Comparison of ENCODE assay signal across 12 cellular contexts in the genomic region with DNA sequence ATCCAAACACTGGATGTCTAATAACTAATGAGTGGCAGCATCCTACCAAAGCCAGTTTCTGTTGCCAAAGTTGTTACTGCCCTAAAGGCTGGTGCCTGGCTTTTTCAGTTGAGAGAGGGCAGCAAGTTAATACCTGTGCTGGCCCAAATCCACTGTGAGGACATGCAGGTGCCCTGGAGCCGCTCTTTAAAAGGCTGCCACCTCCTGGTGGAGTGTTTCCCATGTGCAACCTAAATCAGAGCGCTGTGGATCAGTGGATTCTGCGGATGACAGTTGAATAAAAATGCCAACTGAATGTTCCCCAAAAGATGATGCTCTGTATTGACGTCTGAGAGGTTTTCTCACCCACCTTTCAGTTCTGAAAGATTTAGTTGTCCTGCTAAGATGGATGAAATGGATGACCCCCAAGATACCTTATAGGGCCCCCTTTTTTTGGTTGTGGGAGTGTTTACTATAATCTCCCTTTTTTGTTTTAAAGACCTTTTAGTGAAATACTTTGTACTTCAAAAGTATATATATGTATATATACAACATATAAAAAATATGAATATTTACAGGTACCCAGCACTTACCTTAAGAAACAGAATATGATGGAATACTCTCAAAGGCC.
A peak's percentile ranks its signal among the peaks of the same experiment; 100 is the strongest.
DNase-seq lines count a peak whose midpoint lies in the region; ATAC-seq and TF ChIP-seq lines count a peak whose summit lies in the region.
"Had no signal": no experiment of that assay in that cellular context is flagged by ENCODE, and none has a peak within 500 bp of the region (broad histone marks: within the 10 kb centered on the region; RNA-seq: fewer than 3 reads in every experiment).

No MANE protein-coding gene starts in this region.

- DNase-seq in activated naive CD4-positive, alpha-beta T cell treated with anti-CD3 and anti-CD28 coated beads, Interleukin-2, amount 10 ng/mL, durations not matched to agents 7 days and 5 days = peak; percentile 52
- no peak for DNase-seq in activated naive CD4-positive, alpha-beta T cell treated with Interleukin-2 at 50 U/mL for 16 hours
- peak; percentile 71 for DNase-seq in NCI-H748 (lab: John Stamatoyannopoulos, UW; ENCODE audit: unreplicated experiment)
- DNase-seq in smooth muscle cell (lab: John Stamatoyannopoulos, UW; ENCODE audit: unreplicated experiment) = no peak
- no peak for DNase-seq in MV-4-11 (lab: John Stamatoyannopoulos, UW)
- DNase-seq in 8988T = no peak
- DNase-seq: activated B cell treated with CpG ODN at 0.5 μM for 24 hours; activated naive CD4-positive, alpha-beta T cell treated with anti-CD3 and anti-CD28 coated beads, Interleukin-2, amount 50 U/mL, for 16 hours; effector CD4-positive, alpha-beta T cell; sigmoid colon had no signal

- no peaks in the 10 kb centered on the region for H3K9me3 ChIP-seq in smooth muscle cell (replicated peaks; ENCODE audit: low read depth)
- H3K9me3 ChIP-seq: sigmoid colon had no signal

- peaks cover 8% of the 10 kb centered on the region for H3F3A ChIP-seq in smooth muscle cell (ENCODE audit: low read depth)

- H4K20me1 ChIP-seq in smooth muscle cell (ENCODE audit: low read depth) = peaks cover 4% of the 10 kb centered on the region

- H3K36me3 ChIP-seq in smooth muscle cell (ENCODE audit: low read depth) = no peaks in the 10 kb centered on the region
- H3K36me3 ChIP-seq: sigmoid colon had no signal

- no peak overlapping the region for H3K4me3 Mint-ChIP-seq in activated naive CD4-positive, alpha-beta T cell treated with anti-CD3 and anti-CD28 coated beads, Interleukin-2, amount 10 ng/mL, durations not matched to agents 7 days and 5 days
- H3K4me3 Mint-ChIP-seq: activated B cell treated with CpG ODN at 0.5 μM for 24 hours had no signal

- no peak overlapping the region for H2AFZ ChIP-seq in smooth muscle cell (ENCODE audit: low read depth)

- H3K27ac Mint-ChIP-seq in activated naive CD4-positive, alpha-beta T cell treated with anti-CD3 and anti-CD28 coated beads, Interleukin-2, amount 10 ng/mL, durations not matched to agents 7 days and 5 days = no peak overlapping the region
- H3K27ac Mint-ChIP-seq: activated B cell treated with CpG ODN at 0.5 μM for 24 hours had no signal

- no peaks in the 10 kb centered on the region for H3K36me3 Mint-ChIP-seq in activated naive CD4-positive, alpha-beta T cell treated with anti-CD3 and anti-CD28 coated beads, Interleukin-2, amount 10 ng/mL, durations not matched to agents 7 days and 5 days

- CTCF ChIA-PET in activated naive CD4-positive, alpha-beta T cell treated with anti-CD3 and anti-CD28 coated beads, Interleukin-2, amount 10 ng/mL, durations not matched to agents 7 days and 5 days (lab: Charles Lee) = no interaction called here

- WGBS in smooth muscle cell (ENCODE audit: low lambda C conversion rate) = 55% methylated on average over 4 of the region's 4 CpGs

- no peak overlapping the region for H3K9ac ChIP-seq in smooth muscle cell (ENCODE audit: low read depth)

- no peaks in the 10 kb centered on the region for H3K79me2 ChIP-seq in smooth muscle cell (ENCODE audit: low read depth)

- H3K4me1 Mint-ChIP-seq in activated naive CD4-positive, alpha-beta T cell treated with anti-CD3 and anti-CD28 coated beads, Interleukin-2, amount 10 ng/mL, durations not matched to agents 7 days and 5 days = no peaks in the 10 kb centered on the region
- H3K4me1 Mint-ChIP-seq: activated B cell treated with CpG ODN at 0.5 μM for 24 hours had no signal

- H3K4me2 ChIP-seq in smooth muscle cell = no peak overlapping the region

- no peaks in the 10 kb centered on the region for H3K9me3 Mint-ChIP-seq in activated naive CD4-positive, alpha-beta T cell treated with anti-CD3 and anti-CD28 coated beads, Interleukin-2, amount 10 ng/mL, durations not matched to agents 7 days and 5 days
- H3K9me3 Mint-ChIP-seq: activated B cell treated with CpG ODN at 0.5 μM for 24 hours had no signal

- ATAC-seq in esophagus mucosa (peak; percentile 64), GM18502 (IDR thresholded peaks at IDR 0.05; ENCODE audit: poor library complexity, unreplicated experiment) (no peak)

- peaks cover 46% of the 10 kb centered on the region for H3K27me3 Mint-ChIP-seq in activated naive CD4-positive, alpha-beta T cell treated with anti-CD3 and anti-CD28 coated beads, Interleukin-2, amount 10 ng/mL, durations not matched to agents 7 days and 5 days

- no peaks in the 10 kb centered on the region for H3K4me1 ChIP-seq in smooth muscle cell (ENCODE audit: low read depth)
- H3K4me1 ChIP-seq: sigmoid colon had no signal

- TF ChIP-seq CTCF in smooth muscle cell (IDR thresholded peaks at IDR 0.05; ENCODE audit: borderline replicate concordance, insufficient read depth, poor library complexity, severe bottlenecking) = peak; percentile 36

- H3K4me3 ChIP-seq in smooth muscle cell = no peak overlapping the region
- H3K4me3 ChIP-seq: sigmoid colon had no signal

- H3K27me3 ChIP-seq in smooth muscle cell (ENCODE audit: low read depth) = no peaks in the 10 kb centered on the region
- H3K27me3 ChIP-seq: sigmoid colon had no signal

- H3K27ac ChIP-seq in smooth muscle cell (ENCODE audit: low read depth) = no peak overlapping the region
- H3K27ac ChIP-seq: sigmoid colon had no signal

Comparison
In these comparisons a context has a peak if more than half of its experiments do, and no peak if none do; other contexts are left out.
1. DNase-seq: peak in activated naive CD4-positive, alpha-beta T cell treated with anti-CD3 and anti-CD28 coated beads, Interleukin-2, amount 10 ng/mL, durations not matched to agents 7 days and 5 days (single experiment) and NCI-H748 (single experiment); none in activated naive CD4-positive, alpha-beta T cell treated with Interleukin-2 at 50 U/mL for 16 hours (single experiment), smooth muscle cell (single experiment), MV-4-11 (single experiment) and 8988T (single experiment).